In the genomic region with DNA sequence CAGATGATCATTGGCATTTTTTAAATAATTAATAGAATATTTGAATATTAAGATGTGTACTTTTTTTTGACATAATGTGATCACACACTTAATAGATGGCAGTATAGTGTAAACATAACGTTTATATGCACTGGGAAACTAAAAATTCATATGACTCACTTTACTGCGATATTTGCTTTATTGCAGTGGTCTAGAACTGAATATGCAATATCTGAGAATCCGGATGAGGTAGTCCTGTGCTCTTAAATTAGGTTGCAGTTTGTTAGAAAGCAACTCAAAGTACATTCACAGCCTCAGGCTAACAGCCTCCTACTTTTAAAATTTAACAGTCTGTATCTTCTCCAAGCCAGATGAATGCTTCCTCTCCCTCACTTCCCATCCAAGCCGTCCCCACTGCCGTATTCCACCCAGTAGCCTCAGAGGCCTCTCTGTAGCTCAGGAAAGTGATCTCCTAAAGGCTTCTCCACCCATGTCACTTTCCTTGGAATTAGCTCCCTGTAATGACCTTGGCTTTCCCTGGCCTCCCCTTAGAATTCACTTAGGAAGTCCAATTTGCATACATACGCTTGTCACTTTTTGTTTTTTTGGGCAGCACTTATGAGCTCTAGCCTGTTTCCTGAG, we compare ENCODE assay signal across 1 cellular context.
TF ChIP-seq lines count a peak whose summit lies in the region.

No MANE protein-coding gene starts in this region.

TF ChIP-seq in K562, 482 proteins besides CTCF, POLR2A, EP300 and RAD21:
- TF ChIP-seq CHD2 (IDR thresholded peaks at IDR 0.05; ENCODE audit: low read depth, low read length) (no peak), ETV6 (IDR thresholded peaks at IDR 0.05; ENCODE audit: borderline replicate concordance in 1 of 2, low read depth in 2 of 2, low read length in 1 of 2) (no peak), ETV6 (CRISPR knock-in tag; IDR thresholded peaks at IDR 0.05; ENCODE audit: borderline replicate concordance) (no peak), POLR2AphosphoS2 (IDR thresholded peaks at IDR 0.05; ENCODE audit: low read length) (no peak), CBX5 (IDR thresholded peaks at IDR 0.05; ENCODE audit: borderline replicate concordance, low read depth) (no peak), ZSCAN32 (CRISPR knock-in tag; IDR thresholded peaks at IDR 0.05) (no peak), HDAC6 (IDR thresholded peaks at IDR 0.05; ENCODE audit: low read depth, low read length) (no peak), RNF2 (IDR thresholded peaks at IDR 0.05) (no peak), FOXA1 (IDR thresholded peaks at IDR 0.05; ENCODE audit: borderline replicate concordance) (no peak), BCOR (IDR thresholded peaks at IDR 0.05) (no peak), MYBL2 (IDR thresholded peaks at IDR 0.05; ENCODE audit: low read depth) (no peak), MYBL2 (CRISPR knock-in tag; IDR thresholded peaks at IDR 0.05; ENCODE audit: borderline replicate concordance) (no peak), CHCHD3 (CRISPR knock-in tag; IDR thresholded peaks at IDR 0.05) (no peak), MEIS2 (IDR thresholded peaks at IDR 0.05; ENCODE audit: partially characterized antibody) (no peak), MIER1 (IDR thresholded peaks at IDR 0.05; ENCODE audit: low read depth) (no peak), ZNF133 (CRISPR knock-in tag; IDR thresholded peaks at IDR 0.05) (no peak), E4F1 (CRISPR knock-in tag; IDR thresholded peaks at IDR 0.05; ENCODE audit: borderline replicate concordance) (no peak), POLR3A (IDR thresholded peaks at IDR 0.05; ENCODE audit: borderline replicate concordance, extremely low read depth, insufficient read depth, insufficient read length) (no peak), HIVEP1 (CRISPR knock-in tag; IDR thresholded peaks at IDR 0.05) (no peak), SMAD1 (IDR thresholded peaks at IDR 0.05; ENCODE audit: low read depth, low read length, partially characterized antibody) (no peak), NCOR1 (IDR thresholded peaks at IDR 0.05) (no peak)
